Comparison of ENCODE assay signal across 7 cellular contexts in the genomic region with DNA sequence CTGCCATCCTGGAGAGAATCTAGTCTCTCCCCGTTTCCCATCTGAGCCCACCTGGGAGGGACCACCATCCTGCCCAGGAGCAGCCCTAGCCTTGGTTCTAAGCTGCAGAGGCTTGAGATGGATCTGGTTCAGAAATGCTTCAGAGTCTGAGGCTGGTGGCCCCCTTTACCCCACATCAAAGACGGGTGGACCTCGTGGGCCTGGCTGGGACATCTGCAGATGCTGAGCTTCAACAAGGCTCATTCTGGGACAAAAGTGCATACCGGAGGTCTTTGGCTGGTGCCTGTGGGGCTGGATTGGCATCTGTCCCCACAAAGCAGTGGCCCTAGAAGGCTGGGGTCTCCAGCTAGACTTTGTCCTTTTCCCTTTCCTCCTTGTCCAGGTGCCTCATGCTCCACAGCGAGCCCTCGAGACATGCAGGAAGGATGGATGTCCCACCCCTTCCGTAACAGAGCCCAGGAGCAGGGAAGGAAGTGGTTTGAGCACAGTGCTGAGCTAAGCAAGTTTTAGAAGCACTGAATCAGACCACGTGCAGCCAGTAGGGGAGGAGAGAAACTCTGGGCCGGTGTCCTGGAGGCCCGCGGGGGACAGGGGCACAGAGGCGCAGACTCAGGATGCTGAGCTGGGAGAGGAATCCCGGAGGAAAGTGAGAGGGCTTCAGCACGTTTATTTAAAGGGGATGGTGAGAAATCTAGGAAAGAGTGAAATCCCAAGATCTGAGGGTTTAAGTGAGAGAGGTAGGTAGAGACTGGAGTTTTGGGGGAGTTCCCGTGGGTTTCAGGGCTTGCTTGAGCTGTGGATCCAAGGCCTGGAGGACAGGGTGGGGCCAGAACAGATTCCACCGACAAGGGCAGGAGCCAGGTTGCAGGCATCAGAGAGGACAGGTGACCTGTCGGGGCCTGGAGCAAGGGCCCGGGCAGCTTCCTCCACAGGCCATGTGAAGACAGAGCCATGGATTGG. TPM values are rescaled to one million over a fixed set of nuclear protein-coding genes. Genes with fewer than 3 reads are reported as not detected.
DNase-seq lines count a peak whose midpoint lies in the region; ATAC-seq and TF ChIP-seq lines count a peak whose summit lies in the region.

No MANE protein-coding gene starts in this region.

- H3K9me3 ChIP-seq in prostate gland: no peaks in the 10 kb centered on the region

- H3K4me3 ChIP-seq in prostate gland: no peak overlapping the region

- H3K36me3 ChIP-seq in prostate gland: no peaks in the 10 kb centered on the region

- ATAC-seq in GM19023 (IDR thresholded peaks at IDR 0.05; ENCODE audit: unreplicated experiment) (peak; percentile 19), HG03571 (IDR thresholded peaks at IDR 0.05; ENCODE audit: unreplicated experiment) (peak; percentile 29)

- H3K9me3 Mint-ChIP-seq in activated naive CD8-positive, alpha-beta T cell (ENCODE audit: low read depth): no peaks in the 10 kb centered on the region

- intact Hi-C loops in prostate gland (cut with DNase I): no loop called here

- H3K4me1 Mint-ChIP-seq in activated naive CD8-positive, alpha-beta T cell (ENCODE audit: low read depth): peaks cover 14% of the 10 kb centered on the region

- TF ChIP-seq POLR2A in prostate gland (IDR thresholded peaks at IDR 0.05): no peak

- TF ChIP-seq CTCF in prostate gland (IDR thresholded peaks at IDR 0.05): no peak

- H3K27ac Mint-ChIP-seq in activated naive CD8-positive, alpha-beta T cell: peak overlapping the region; percentile 91

- peak overlapping the region; percentile 77 for H3K4me3 Mint-ChIP-seq in activated naive CD8-positive, alpha-beta T cell

- no peaks in the 10 kb centered on the region for H3K4me1 ChIP-seq in prostate gland (replicated peaks)

- no peaks in the 10 kb centered on the region for H3K27me3 ChIP-seq in prostate gland (replicated peaks; ENCODE audit: insufficient read depth)

- no peak overlapping the region for H3K27ac ChIP-seq in prostate gland

- DNase-seq in renal cortical epithelial cell (ENCODE audit: low read depth) (peak; percentile 15), NCI-H1105 treated with DMSO at 0.1 percent for 48 hours (lab: John Stamatoyannopoulos, UW) (no peak), RKO (ENCODE audit: low spot score) (no peak), prostate gland (ENCODE audit: low spot score) (no peak)

- H3K36me3 Mint-ChIP-seq in activated naive CD8-positive, alpha-beta T cell: no peaks in the 10 kb centered on the region

- WGBS in prostate gland: 61% methylated on average over 18 of the region's 18 CpGs

- H3K27me3 Mint-ChIP-seq in activated naive CD8-positive, alpha-beta T cell: peaks cover 7% of the 10 kb centered on the region

RNA-seq across cellular contexts. Expression of gene IRF5, which starts 4.6 kb away (rescaled TPM):
- total RNA-seq in renal cortical epithelial cell: 5.4 and 7.7 TPM in 2 replicates
- 10 to 100 TPM in 1 of 2 donors, 1 to 10 TPM in 1; 6.0 to 10.6 TPM for total RNA-seq in prostate gland

RNA-seq across cellular contexts. Expression of gene KCP, which starts 22.6 kb away (rescaled TPM):
- total RNA-seq in renal cortical epithelial cell (1.9 and 6.8 TPM in 2 replicates), prostate gland (under 1 TPM in 1 of 2 donors, not detected in 1; 0.45 TPM)
